8 cellular contexts compared by ENCODE assay signal in genomic region chr1:27643626-27644368, GRCh38. TPM values are rescaled to one million over a fixed set of nuclear protein-coding genes. Genes with fewer than 3 reads are reported as not detected.
DNase-seq lines count a peak whose midpoint lies in the region; ATAC-seq and TF ChIP-seq lines count a peak whose summit lies in the region.

No MANE protein-coding gene starts in this region.

- no peaks in the 10 kb centered on the region for H3K27me3 Mint-ChIP-seq in Calu3 (ENCODE audit: unreplicated experiment)
- H3K27me3 Mint-ChIP-seq in activated naive CD4-positive, alpha-beta T cell treated with anti-CD3 and anti-CD28 coated beads, Interleukin-2, amount 10 ng/mL, durations not matched to agents 7 days and 5 days, result peaks cover 16% of the 10 kb centered on the region

- H3K9me3 Mint-ChIP-seq in Calu3 (ENCODE audit: low read depth, unreplicated experiment), result no peaks in the 10 kb centered on the region
- H3K9me3 Mint-ChIP-seq in activated naive CD4-positive, alpha-beta T cell treated with anti-CD3 and anti-CD28 coated beads, Interleukin-2, amount 10 ng/mL, durations not matched to agents 7 days and 5 days, result no peaks in the 10 kb centered on the region

- no peaks in the 10 kb centered on the region for H3K9me2 ChIP-seq in SK-N-SH

- H4K20me1 ChIP-seq in SK-N-SH (ENCODE audit: insufficient read depth), result no peaks in the 10 kb centered on the region

- H3K9me3 ChIP-seq in SK-N-SH, result no peaks in the 10 kb centered on the region

- intact Hi-C loops in Calu3 (cut with micrococcal nuclease; ENCODE audit: unreplicated experiment) (no loop called here), left cardiac atrium (cut with DNase I) (no loop called here)

- no peaks in the 10 kb centered on the region for H3K36me3 Mint-ChIP-seq in Calu3 (ENCODE audit: insufficient read depth, unreplicated experiment)
- no peaks in the 10 kb centered on the region for H3K36me3 Mint-ChIP-seq in activated naive CD4-positive, alpha-beta T cell treated with anti-CD3 and anti-CD28 coated beads, Interleukin-2, amount 10 ng/mL, durations not matched to agents 7 days and 5 days

- peaks cover 7% of the 10 kb centered on the region for H3K4me1 Mint-ChIP-seq in Calu3 (ENCODE audit: low read depth, unreplicated experiment)
- peaks cover 18% of the 10 kb centered on the region for H3K4me1 Mint-ChIP-seq in activated naive CD4-positive, alpha-beta T cell treated with anti-CD3 and anti-CD28 coated beads, Interleukin-2, amount 10 ng/mL, durations not matched to agents 7 days and 5 days

- H3K4me1 ChIP-seq in SK-N-SH (ENCODE audit: control insufficient read depth in 1 of 2, insufficient read depth in 2 of 2, low read depth in 1 of 2, low read length in 1 of 2), result peaks cover 0 to 4% of the 10 kb centered on the region in 2 experiments; a peak in 1 of 4 replicates

- H3K27me3 ChIP-seq in SK-N-SH (ENCODE audit: insufficient read depth), result no peaks in the 10 kb centered on the region

- 47% methylated on average over 9 of the region's 12 CpGs for WGBS in SK-N-SH (ENCODE audit: low lambda C conversion rate)

- no peak overlapping the region for H3K27ac ChIP-seq in SK-N-SH (ENCODE audit: low read depth in 2 of 2, low read length in 1 of 2)

- peak; percentile 60 for DNase-seq in Calu3
- DNase-seq in SK-N-SH, result peak; percentile 67
- peak; percentile 75 for DNase-seq in activated naive CD4-positive, alpha-beta T cell treated with anti-CD3 and anti-CD28 coated beads, Interleukin-2, amount 10 ng/mL, durations not matched to agents 7 days and 5 days
- DNase-seq in left cardiac atrium, result peak; percentile 63
- DNase-seq in stimulated activated CD4-positive, alpha-beta T cell treated with anti-CD3 and anti-CD28 coated beads, Interleukin-15, amount 100 ng/mL, for 1 hour (ENCODE audit: low read depth in 1 of 2, low spot score in 1 of 2), result peak; percentile 47 to 50

- H3F3A ChIP-seq in SK-N-SH (replicated peaks; ENCODE audit: insufficient read depth), result no peaks in the 10 kb centered on the region

- no peak overlapping the region for H3K4me2 ChIP-seq in SK-N-SH

- peak; percentile 81 for TF ChIP-seq CTCF in Calu3 (IDR thresholded peaks at IDR 0.05; ENCODE audit: unreplicated experiment)
- peak; percentile 68 for TF ChIP-seq CTCF in SK-N-SH (IDR thresholded peaks at IDR 0.05)

- peak; percentile 53 for TF ChIP-seq RAD21 in SK-N-SH (IDR thresholded peaks at IDR 0.05; ENCODE audit: low read length)

- H3K4me3 ChIP-seq in SK-N-SH (ENCODE audit: low read depth in 2 of 2, low read length in 1 of 2), result no peak overlapping the region

- no peak overlapping the region for H3K27ac Mint-ChIP-seq in Calu3 (ENCODE audit: unreplicated experiment)
- H3K27ac Mint-ChIP-seq in activated naive CD4-positive, alpha-beta T cell treated with anti-CD3 and anti-CD28 coated beads, Interleukin-2, amount 10 ng/mL, durations not matched to agents 7 days and 5 days, result no peak overlapping the region

- H3K9ac ChIP-seq in SK-N-SH, result no peak overlapping the region

- H2AFZ ChIP-seq in SK-N-SH (ENCODE audit: low read depth), result no peak overlapping the region

- no TSS peak for BruUV-seq in Calu3 (replicated peaks; lab: Mats Ljungman, UMichigan)

- H3K4me3 Mint-ChIP-seq in Calu3 (ENCODE audit: low read depth, unreplicated experiment), result no peak overlapping the region
- H3K4me3 Mint-ChIP-seq in activated naive CD4-positive, alpha-beta T cell treated with anti-CD3 and anti-CD28 coated beads, Interleukin-2, amount 10 ng/mL, durations not matched to agents 7 days and 5 days, result no peak overlapping the region

- CTCF ChIA-PET in Calu3 (lab: Charles Lee), result interaction anchor here (0.6 kb wide), 1 partner anchor 19 kb away, joined by 3 read pairs; no protein-coding TSS in a partner anchor
- CTCF ChIA-PET in SK-N-SH (lab: Yijun Ruan, JAX), result interaction anchor here (0.7 to 1.5 kb wide), 12 partner anchors 8 to 345 kb away, joined by 3 to 10 read pairs (median 3); no protein-coding TSS in a partner anchor
- CTCF ChIA-PET in activated naive CD4-positive, alpha-beta T cell treated with anti-CD3 and anti-CD28 coated beads, Interleukin-2, amount 10 ng/mL, durations not matched to agents 7 days and 5 days (lab: Charles Lee), result interaction anchor here (0.6 to 3.0 kb wide), 13 partner anchors 8 to 88 kb away, joined by 3 to 27 read pairs (median 4); partner anchors contain the start of gene FAM76A

- TF ChIP-seq EP300 in SK-N-SH (IDR thresholded peaks at IDR 0.05; ENCODE audit: borderline replicate concordance in 1 of 2, low read depth in 1 of 2, low read length in 1 of 2), result no peak

- no peaks in the 10 kb centered on the region for H3K36me3 ChIP-seq in SK-N-SH (replicated peaks in 1 of 2; ENCODE audit: control insufficient read depth in 1 of 2, insufficient read depth in 2 of 2, low read length in 1 of 2)

- ATAC-seq in HG02642 (IDR thresholded peaks at IDR 0.05; ENCODE audit: poor library complexity, unreplicated experiment) (peak; percentile 57), left cardiac atrium (peak; percentile 66 to 67), GM21367 (IDR thresholded peaks at IDR 0.05; ENCODE audit: unreplicated experiment) (no peak), GM19035 (IDR thresholded peaks at IDR 0.05; ENCODE audit: unreplicated experiment) (no peak)

- POLR2A ChIA-PET in SK-N-SH (lab: Yijun Ruan, JAX), result no interaction called here

- no peaks in the 10 kb centered on the region for H3K79me2 ChIP-seq in SK-N-SH (ENCODE audit: insufficient read depth)

TF ChIP-seq in SK-N-SH, 30 proteins besides CTCF, POLR2A, EP300 and RAD21:
- peak; percentile 63 for TF ChIP-seq SMC3 (IDR thresholded peaks at IDR 0.05; ENCODE audit: low read depth, low read length)
- no peak for TF ChIP-seq TAF1 (IDR thresholded peaks at IDR 0.05; ENCODE audit: borderline replicate concordance, low read depth, low read length)

RNA-seq across cellular contexts. Expression of gene FGR, which starts 8.8 kb away (rescaled TPM):
- total RNA-seq in Calu3 (2022) (not detected in 2 replicates), left cardiac atrium (10 to 100 TPM in 1 of 2 donors, 1 to 10 TPM in 1; 8.6 to 10.7 TPM)
- polyA plus RNA-seq in SK-N-SH (2012; rRNA removed), result not detected in 2 replicates
- polyA plus RNA-seq in SK-N-SH (2012; cell fraction: cytosol; rRNA removed), result not detected in 2 replicates
- polyA plus RNA-seq in SK-N-SH (2012; cell fraction: nucleus; rRNA removed), result 0.01 TPM in 1 of 2 replicates, not detected in the other

RNA-seq across cellular contexts. Expression of gene IFI6, which starts 28.2 kb away (rescaled TPM):
- total RNA-seq in Calu3 (2022) (426 and 1,520 TPM in 2 replicates), left cardiac atrium (100 to 1,000 TPM in 1 of 2 donors, 10 to 100 TPM in 1; 40.6 to 143 TPM)
- polyA plus RNA-seq in SK-N-SH (2012; rRNA removed), result 29.0 and 35.6 TPM in 2 replicates
- polyA plus RNA-seq in SK-N-SH (2012; cell fraction: cytosol; rRNA removed), result 19.6 and 33.1 TPM in 2 replicates
- 13.8 and 14.8 TPM in 2 replicates for polyA plus RNA-seq in SK-N-SH (2012; cell fraction: nucleus; rRNA removed)

RNA-seq across cellular contexts. Expression of gene AHDC1, which starts 39.9 kb away (rescaled TPM):
- total RNA-seq in Calu3 (2022) (20.8 and 21.5 TPM in 2 replicates), left cardiac atrium (10 to 100 TPM; 37.6 to 39.1 TPM)
- polyA plus RNA-seq in SK-N-SH (2012; rRNA removed), result 3.1 and 8.5 TPM in 2 replicates
- polyA plus RNA-seq in SK-N-SH (2012; cell fraction: cytosol; rRNA removed), result 3.2 and 4.4 TPM in 2 replicates
- polyA plus RNA-seq in SK-N-SH (2012; cell fraction: nucleus; rRNA removed), result 19.2 and 28.1 TPM in 2 replicates

Comparison
In these comparisons a context has a peak if more than half of its experiments do, and no peak if none do; other contexts are left out.
1. ATAC-seq: peak in HG02642 (single experiment) and left cardiac atrium (2 of 2); none in GM21367 (single experiment) and GM19035 (single experiment).
2. Peak in every context shown above with its lines, with median percentiles within 50 percentile points of each other: DNase-seq.